8 cellular contexts compared by ENCODE assay signal in the genomic region with DNA sequence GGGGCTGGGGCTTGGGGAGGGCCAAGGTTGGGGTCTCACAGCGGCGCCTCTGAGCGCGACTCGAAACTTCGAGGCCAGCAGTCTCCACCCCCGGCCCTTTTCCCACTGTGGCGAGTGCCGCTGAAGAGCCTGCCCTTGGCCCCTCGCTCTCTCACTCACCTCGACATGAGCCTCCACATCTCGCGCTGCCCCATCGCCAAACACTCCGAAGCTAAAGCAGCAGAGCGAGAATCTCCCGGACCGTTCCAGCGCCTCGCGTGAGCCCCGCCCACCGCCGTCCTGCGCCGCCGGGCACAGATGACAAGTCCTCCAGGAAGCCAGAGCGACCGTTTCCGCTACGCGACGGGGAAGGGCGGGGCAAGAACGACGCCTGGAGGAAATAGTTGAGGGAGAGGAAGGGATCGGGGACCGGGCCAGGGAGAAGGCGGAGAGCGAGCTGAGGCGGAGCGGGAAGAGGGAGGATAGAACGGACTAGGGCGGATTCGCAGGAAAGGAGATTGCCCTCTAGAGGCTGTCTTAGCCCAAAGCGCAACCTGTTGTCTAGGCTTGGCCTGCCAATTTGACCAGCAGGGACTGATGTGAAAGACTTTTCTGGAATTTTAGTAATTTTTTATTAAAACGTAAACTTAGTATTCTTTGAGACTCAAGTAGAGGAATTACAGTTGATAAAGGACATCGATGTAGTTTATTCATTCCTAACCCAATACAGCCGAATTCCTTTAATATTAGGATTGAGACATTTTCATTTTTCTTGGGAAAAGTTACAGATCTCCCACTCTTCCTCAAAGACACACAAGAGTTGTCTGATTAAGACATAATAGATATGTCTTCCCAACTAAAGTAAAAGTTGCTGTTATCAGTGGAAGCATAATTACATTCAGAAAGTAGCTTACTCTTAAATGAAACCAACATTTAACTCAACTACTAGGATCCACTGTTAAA. TPM values are rescaled to one million over a fixed set of nuclear protein-coding genes. Genes with fewer than 3 reads are reported as not detected.
DNase-seq lines count a peak whose midpoint lies in the region; TF ChIP-seq lines count a peak whose summit lies in the region.

A gene with protein sequence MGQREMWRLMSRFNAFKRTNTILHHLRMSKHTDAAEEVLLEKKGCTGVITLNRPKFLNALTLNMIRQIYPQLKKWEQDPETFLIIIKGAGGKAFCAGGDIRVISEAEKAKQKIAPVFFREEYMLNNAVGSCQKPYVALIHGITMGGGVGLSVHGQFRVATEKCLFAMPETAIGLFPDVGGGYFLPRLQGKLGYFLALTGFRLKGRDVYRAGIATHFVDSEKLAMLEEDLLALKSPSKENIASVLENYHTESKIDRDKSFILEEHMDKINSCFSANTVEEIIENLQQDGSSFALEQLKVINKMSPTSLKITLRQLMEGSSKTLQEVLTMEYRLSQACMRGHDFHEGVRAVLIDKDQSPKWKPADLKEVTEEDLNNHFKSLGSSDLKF (minus strand): TSS at position 270 of the 942 bp plus-strand sequence. CDS start 76 bp downstream, at position 194.

- no peaks in the 10 kb centered on the region for H3K36me3 ChIP-seq in osteoblast (ENCODE audit: insufficient read depth, low read length)
- no peaks in the 10 kb centered on the region for H3K36me3 ChIP-seq in thymus (ENCODE audit: control insufficient read depth, insufficient read depth)

- H3K9me3 ChIP-seq in osteoblast (ENCODE audit: low read depth, low read length) (no peaks in the 10 kb centered on the region), thymus (ENCODE audit: control insufficient read depth) (no peaks in the 10 kb centered on the region)

- H4K20me1 ChIP-seq in osteoblast (ENCODE audit: insufficient read depth, low read length) = no peaks in the 10 kb centered on the region

- peaks cover 52% of the 10 kb centered on the region for H3K4me1 Mint-ChIP-seq in HFFc6 (ENCODE audit: low read depth)
- H3K4me1 Mint-ChIP-seq in activated naive CD8-positive, alpha-beta T cell (ENCODE audit: low read depth) = peaks cover 47% of the 10 kb centered on the region

- H3K4me1 ChIP-seq in osteoblast (ENCODE audit: insufficient read depth, low read length) = peaks cover 22% of the 10 kb centered on the region
- H3K4me1 ChIP-seq in thymus (ENCODE audit: control insufficient read depth, insufficient read depth, low read length) = peaks cover 2% of the 10 kb centered on the region

- peak within 1 kb of the TSS; percentile 99 for H3K4me2 ChIP-seq in osteoblast (ENCODE audit: insufficient read depth, low read length)

- H3K4me3 Mint-ChIP-seq in HFFc6 = peak within 1 kb of the TSS; percentile 96
- peak within 1 kb of the TSS; percentile 96 for H3K4me3 Mint-ChIP-seq in activated naive CD8-positive, alpha-beta T cell

- peak; percentile 86 for TF ChIP-seq CTCF in HFFc6 (IDR thresholded peaks at IDR 0.05)
- TF ChIP-seq CTCF in NB4 (IDR thresholded peaks at IDR 0.05; ENCODE audit: low read depth, low read length) = peak; percentile 82
- peak; percentile 93 for TF ChIP-seq CTCF in osteoblast (IDR thresholded peaks at IDR 0.05; ENCODE audit: extremely low read depth, low read depth, low read length)

- H3K9me3 Mint-ChIP-seq in HFFc6 = no peaks in the 10 kb centered on the region
- no peaks in the 10 kb centered on the region for H3K9me3 Mint-ChIP-seq in activated naive CD8-positive, alpha-beta T cell (ENCODE audit: low read depth)

- peak within 1 kb of the TSS; percentile 59 for H3K27ac ChIP-seq in osteoblast (ENCODE audit: low read depth, low read length)
- H3K27ac ChIP-seq in thymus (ENCODE audit: low read depth) = peak within 1 kb of the TSS; percentile 95

- H3K27me3 ChIP-seq in osteoblast (ENCODE audit: insufficient read depth, low read length) (peaks cover 2% of the 10 kb centered on the region), thymus (ENCODE audit: control insufficient read depth, insufficient read depth) (no peaks in the 10 kb centered on the region)

- H3K79me2 ChIP-seq in osteoblast (ENCODE audit: insufficient read depth, low read length) = peaks cover 26% of the 10 kb centered on the region

- H3K4me3 ChIP-seq in GM08714 (ENCODE audit: low read length) (peak within 1 kb of the TSS; percentile 89), NB4 (ENCODE audit: low read depth, low read length) (peak within 1 kb of the TSS; percentile 91), osteoblast (ENCODE audit: insufficient read depth, low read length) (peak within 1 kb of the TSS; percentile 89), thymus (ENCODE audit: low read length) (peak within 1 kb of the TSS; percentile 86)

- no peaks in the 10 kb centered on the region; the same call in none of the 2 replicates for H3K27me3 Mint-ChIP-seq in HFFc6 (ENCODE audit: insufficient read depth)
- peaks cover 2% of the 10 kb centered on the region for H3K27me3 Mint-ChIP-seq in activated naive CD8-positive, alpha-beta T cell

- WGBS in thymus = 1% methylated on average over 49 of the region's 49 CpGs

- TF ChIP-seq POLR2A in NB4 (IDR thresholded peaks at IDR 0.05; ENCODE audit: extremely low read depth, insufficient read length) = peak; percentile 60

- peaks cover 7% of the 10 kb centered on the region; the same call in 1 of the 2 replicates for H3K36me3 Mint-ChIP-seq in HFFc6 (ENCODE audit: low read depth)
- no peaks in the 10 kb centered on the region for H3K36me3 Mint-ChIP-seq in activated naive CD8-positive, alpha-beta T cell

- H3K27ac Mint-ChIP-seq in HFFc6 = peak within 1 kb of the TSS; percentile 90
- peak within 1 kb of the TSS; percentile 94 for H3K27ac Mint-ChIP-seq in activated naive CD8-positive, alpha-beta T cell

- DNase-seq in HFFc6 (peak; percentile 99), NB4 (ENCODE audit: low read depth) (peak; percentile 99), SKM-1 (lab: John Stamatoyannopoulos, UW; ENCODE audit: unreplicated experiment) (peak; percentile 97), glomerular visceral epithelial cell (ENCODE audit: extremely low spot score) (peak; percentile 100), osteoblast (ENCODE audit: insufficient read length, low spot score, missing footprints) (peak; percentile 95)

- peak within 1 kb of the TSS; percentile 91 for H2AFZ ChIP-seq in osteoblast (ENCODE audit: low read length)

RNA-seq across cellular contexts. Expression of the gene that starts here (rescaled TPM):
- 10 to 100 TPM; 14.6 to 20.5 (median 17.2) TPM for total RNA-seq in HFFc6 (2021; fragmentation: NEBNext Ultra II Directional; extraction: Animal tissue kit (Norgen Biotek cat#: 25700))
- total RNA-seq in osteoblast = 14.5 and 15.6 TPM in 2 replicates
- 31.3 TPM for polyA plus RNA-seq in thymus

Comparison
In these comparisons a context has a peak if more than half of its experiments do, and no peak if none do; other contexts are left out.
1. Peak in every context shown above with its lines: DNase-seq, H3K4me3 ChIP-seq and H3K27ac ChIP-seq.